Comparison of ENCODE assay signal across 1 cellular context in the genomic region with DNA sequence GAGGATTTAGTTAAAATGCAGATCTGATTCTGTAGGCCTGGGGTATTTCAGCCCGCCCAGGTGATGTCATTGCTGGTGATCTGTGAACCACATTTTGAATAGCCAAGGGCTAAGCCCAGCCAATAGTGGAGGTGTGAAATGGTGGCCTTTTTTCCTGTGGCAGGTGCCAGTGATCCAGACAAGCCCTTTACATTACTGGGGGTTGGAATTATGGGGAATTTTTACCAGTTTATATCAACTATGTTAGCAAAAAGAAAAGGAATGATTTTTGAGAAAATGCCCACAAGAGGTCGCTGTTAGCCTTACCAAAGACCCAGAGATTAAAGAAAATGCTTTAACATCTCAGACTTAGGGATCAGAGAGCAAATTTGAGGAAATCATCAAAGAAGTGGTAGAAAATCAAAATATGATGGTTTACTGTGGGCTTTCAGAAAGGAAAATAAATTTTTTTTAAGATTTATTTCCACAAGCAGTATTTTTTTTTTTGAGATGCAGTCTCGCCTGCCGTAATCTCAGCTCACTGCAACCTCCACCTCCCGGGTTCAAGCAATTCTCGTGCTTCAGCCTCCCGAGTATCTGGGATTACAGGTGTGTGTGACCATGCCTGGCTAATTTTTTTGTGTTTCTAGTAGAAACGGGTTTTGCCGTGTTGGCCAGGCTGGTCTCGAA.
TF ChIP-seq lines count a peak whose summit lies in the region.

No MANE protein-coding gene starts in this region.

TF ChIP-seq in GM12878, 131 proteins besides CTCF, POLR2A, EP300 and RAD21:
- TF ChIP-seq SKIL (IDR thresholded peaks at IDR 0.05; ENCODE audit: low read depth, poor library complexity, severe bottlenecking) (peak; percentile 33), ATF7 (IDR thresholded peaks at IDR 0.05; ENCODE audit: low read depth) (peak; percentile 63), BACH1 (IDR thresholded peaks at IDR 0.05; ENCODE audit: borderline replicate concordance) (no peak), E4F1 (IDR thresholded peaks at IDR 0.05; ENCODE audit: borderline replicate concordance, partially characterized antibody) (no peak), SMC3 (IDR thresholded peaks at IDR 0.05; ENCODE audit: borderline replicate concordance, low read length) (peak; percentile 48; the same call in 1 of the 2 replicates)
